ENCODE assay signal across 1 cellular context in the genomic region with DNA sequence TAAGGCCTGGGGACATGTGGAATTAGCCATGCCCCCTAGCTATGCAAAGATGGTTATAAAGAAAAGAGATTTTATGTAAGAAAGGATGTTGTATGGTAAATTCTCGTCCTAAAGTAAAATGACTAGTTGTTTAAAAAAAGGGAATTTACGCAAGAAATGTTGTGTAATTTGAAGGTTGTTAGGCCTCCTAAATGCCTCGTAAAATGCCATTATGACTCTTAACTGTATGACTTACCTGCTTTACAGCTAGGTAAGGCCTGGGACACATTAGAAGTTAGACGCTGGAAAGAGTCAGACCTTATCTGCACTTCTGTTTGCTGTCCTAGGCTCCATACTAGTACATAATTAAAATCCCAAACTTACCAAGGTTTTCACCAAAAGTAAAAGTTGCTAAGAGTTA.
TF ChIP-seq lines count a peak whose summit lies in the region.

No MANE protein-coding gene starts in this region.

TF ChIP-seq in SK-N-SH, 30 proteins besides CTCF, POLR2A, EP300 and RAD21 (continued from another document):
- TF ChIP-seq RCOR1 (IDR thresholded peaks at IDR 0.05; ENCODE audit: low read length): no peak
